ENCODE assay signal across 28 cellular contexts in genomic region chr9:71884005-71884404, GRCh38.
"Had no signal": no experiment of that assay in that cellular context is flagged by ENCODE, and none has a peak within 500 bp of the region (broad histone marks: within the 10 kb centered on the region; RNA-seq: fewer than 3 reads in every experiment).

No MANE protein-coding gene starts in this region.

- H3K4me3 ChIP-seq: Peyer's patch, SJSA1 had no signal

- H3K27me3 Mint-ChIP-seq: activated CD4-positive, alpha-beta T cell treated with anti-CD3 and anti-CD28 coated beads, Interleukin-2, amount 10 ng/mL, durations not matched to agents 24 days and 14 days; activated naive CD4-positive, alpha-beta T cell treated with anti-CD3 and anti-CD28 coated beads, Interleukin-2, amount 10 ng/mL, durations not matched to agents 7 days and 5 days; activated naive CD8-positive, alpha-beta T cell had no signal

- H3K27ac Mint-ChIP-seq: activated CD4-positive, alpha-beta T cell treated with anti-CD3 and anti-CD28 coated beads, Interleukin-2, amount 10 ng/mL, durations not matched to agents 24 days and 14 days; activated CD8-positive, alpha-beta T cell treated with anti-CD3 and anti-CD28 coated beads, Interleukin-2, amount 10 ng/mL, durations not matched to agents 7 days and 5 days; activated naive CD4-positive, alpha-beta T cell treated with anti-CD3 and anti-CD28 coated beads, Interleukin-2, amount 10 ng/mL, durations not matched to agents 7 days and 5 days had no signal

- DNase-seq: activated CD4-positive, alpha-beta T cell treated with anti-CD3 and anti-CD28 coated beads, Interleukin-2, amount 10 ng/mL, durations not matched to agents 24 days and 14 days; activated CD4-positive, alpha-beta T cell treated with anti-CD3 and anti-CD28 coated beads, Interleukin-2, amount 50 U/mL, for 48 hours; activated CD4-positive, CD25-positive, alpha-beta regulatory T cell; activated CD8-positive, alpha-beta memory T cell treated with anti-CD3 and anti-CD28 coated beads, Interleukin-2, amount 50 U/mL, for 4 hours; activated CD8-positive, alpha-beta T cell treated with anti-CD3 and anti-CD28 coated beads, Interleukin-2, amount 10 ng/mL, durations not matched to agents 7 days and 5 days; activated effector memory CD4-positive, alpha-beta T cell treated with Interleukin-2 at 50 U/mL for 16 hours; activated naive CD4-positive, alpha-beta T cell treated with anti-CD3 and anti-CD28 coated beads, Interleukin-2, amount 10 ng/mL, durations not matched to agents 7 days and 5 days; activated T-cell treated with anti-CD3 and anti-CD28 coated beads, Interleukin-2, amount 50 U/mL, for 48 hours; amniotic stem cell; aorta; brain microvascular endothelial cell; central memory CD4-positive, alpha-beta T cell; NCI-H1092 treated with DMSO at 0.1 percent for 48 hours; NCI-H1417; NCI-H187 treated with DMSO at 0.1 percent for 48 hours; NCI-H2081; NCI-H345; NCI-H524 treated with DMSO at 0.1 percent for 48 hours; PC-3; Peyer's patch; RPMI8226; SHP77 treated with DMSO at 0.1 percent for 48 hours; SK-N-SH; T-helper 9 cell had no signal

- H3K27me3 ChIP-seq: brain microvascular endothelial cell, Peyer's patch, SJSA1 had no signal

- H3K9me3 ChIP-seq: SJSA1 had no signal

- H3K27ac ChIP-seq: brain microvascular endothelial cell, Peyer's patch, SJSA1, VCaP had no signal

- H3K9ac ChIP-seq: SK-N-SH had no signal

- H3K4me2 ChIP-seq: SK-N-SH had no signal

- ATAC-seq: activated CD8-positive, alpha-beta T cell treated with anti-CD3 and anti-CD28 coated beads, Interleukin-2, amount 10 ng/mL, durations not matched to agents 7 days and 5 days; PC-3 had no signal

- H3K4me3 Mint-ChIP-seq: activated CD4-positive, alpha-beta T cell treated with anti-CD3 and anti-CD28 coated beads, Interleukin-2, amount 10 ng/mL, durations not matched to agents 24 days and 14 days; activated CD8-positive, alpha-beta T cell treated with anti-CD3 and anti-CD28 coated beads, Interleukin-2, amount 10 ng/mL, durations not matched to agents 7 days and 5 days; activated naive CD4-positive, alpha-beta T cell treated with anti-CD3 and anti-CD28 coated beads, Interleukin-2, amount 10 ng/mL, durations not matched to agents 7 days and 5 days; activated naive CD8-positive, alpha-beta T cell; T-helper 1 cell treated with Interleukin-12 subunit alpha and Interleukin-12 subunit beta and Interleukin-4 antibody, amounts not matched to agents 30 μg/mL and 1 μg/mL, for 36 hours had no signal

- H3K4me1 ChIP-seq: Peyer's patch, SJSA1 had no signal

- H3K36me3 ChIP-seq: brain microvascular endothelial cell, Peyer's patch, SJSA1 had no signal
